8 cellular contexts compared by ENCODE assay signal in genomic region chr6:12012231-12012565, GRCh38. TPM values are rescaled to one million over a fixed set of nuclear protein-coding genes. Genes with fewer than 3 reads are reported as not detected.
A peak's percentile ranks its signal among the peaks of the same experiment; 100 is the strongest.
DNase-seq lines count a peak whose midpoint lies in the region; ATAC-seq and TF ChIP-seq lines count a peak whose summit lies in the region.

Gene HIVEP1, plus strand, starts transcription at chr6:12012312. Its CDS starts 3,317 bp downstream, at chr6:12015629.

- H3K9ac ChIP-seq in subcutaneous abdominal adipose tissue (ENCODE audit: low read length in 5 of 5): peak within 1 kb of the TSS in 4 of 5 donors; percentile 66 to 89 (median 76)

- peaks cover 23% of the 10 kb centered on the region for H3K4me1 ChIP-seq in RWPE2 (ENCODE audit: insufficient read depth, poor library complexity, severe bottlenecking)
- peaks cover 33% of the 10 kb centered on the region for H3K4me1 ChIP-seq in lower lobe of right lung
- H3K4me1 ChIP-seq in subcutaneous abdominal adipose tissue (ENCODE audit: control insufficient read depth in 5 of 5, insufficient read depth in 5 of 5, low read length in 5 of 5): peaks cover 11 to 37% (median 28%) of the 10 kb centered on the region in 5 donors

- H3K9me3 ChIP-seq in RWPE2 (ENCODE audit: severe bottlenecking): no peaks in the 10 kb centered on the region
- H3K9me3 ChIP-seq in lower lobe of right lung: no peaks in the 10 kb centered on the region
- H3K9me3 ChIP-seq in subcutaneous abdominal adipose tissue (ENCODE audit: control insufficient read depth in 5 of 5, low read length in 5 of 5): peaks cover 0 to 3% (median 0%) of the 10 kb centered on the region in 5 donors

- DNase-seq in Ammon's horn (ENCODE audit: low spot score) (peak; percentile 25), H7 (peak; percentile 73), RWPE2 (ENCODE audit: low spot score) (no peak), dorsolateral prefrontal cortex (no peak), lower lobe of right lung (peak; percentile 59), NCI-H1436 (lab: John Stamatoyannopoulos, UW) (no peak), DMS79 treated with DMSO at 0.1 percent for 48 hours (lab: John Stamatoyannopoulos, UW) (no peak)

- H3K27ac ChIP-seq in RWPE2 (ENCODE audit: poor library complexity, severe bottlenecking): peak within 1 kb of the TSS; percentile 91
- peak within 1 kb of the TSS; percentile 61 to 95 (median 87) for H3K27ac ChIP-seq in dorsolateral prefrontal cortex
- peak within 1 kb of the TSS; percentile 96 for H3K27ac ChIP-seq in lower lobe of right lung
- peak within 1 kb of the TSS; percentile 99 for H3K27ac ChIP-seq in subcutaneous abdominal adipose tissue (ENCODE audit: low read depth, low read length)

- H3K27me3 ChIP-seq in H7 (ENCODE audit: control insufficient read depth, insufficient read depth, low read length): no peaks in the 10 kb centered on the region
- no peaks in the 10 kb centered on the region for H3K27me3 ChIP-seq in RWPE2 (ENCODE audit: insufficient read depth, poor library complexity, severe bottlenecking)
- no peaks in the 10 kb centered on the region for H3K27me3 ChIP-seq in dorsolateral prefrontal cortex
- no peaks in the 10 kb centered on the region for H3K27me3 ChIP-seq in lower lobe of right lung (ENCODE audit: low read depth)
- H3K27me3 ChIP-seq in subcutaneous abdominal adipose tissue (ENCODE audit: control insufficient read depth in 5 of 5, insufficient read depth in 4 of 5, low read length in 5 of 5): no peaks in the 10 kb centered on the region

- no peak for TF ChIP-seq CTCF in RWPE2 (IDR thresholded peaks at IDR 0.05; ENCODE audit: poor library complexity, severe bottlenecking)
- TF ChIP-seq CTCF in dorsolateral prefrontal cortex (IDR thresholded peaks at IDR 0.05 in 54 of 56, conservative IDR thresholded peaks at IDR 0.05 in 2 of 56; ENCODE audit: low read depth in 1 of 56, partially characterized antibody in 56 of 56): no peak
- no peak for TF ChIP-seq CTCF in lower lobe of right lung (IDR thresholded peaks at IDR 0.05)

- H3K4me3 ChIP-seq in H7 (ENCODE audit: insufficient read depth, low read depth, low read length) (peak within 1 kb of the TSS; percentile 93), RWPE2 (ENCODE audit: severe bottlenecking) (peak within 1 kb of the TSS; percentile 57), dorsolateral prefrontal cortex (peak within 1 kb of the TSS; percentile 59 to 87 (median 75)), lower lobe of right lung (peak within 1 kb of the TSS; percentile 73), subcutaneous abdominal adipose tissue (ENCODE audit: low read depth in 1 of 5, low read length in 5 of 5) (peak within 1 kb of the TSS; percentile 75 to 96 (median 85))

- intact Hi-C loops in dorsolateral prefrontal cortex (cut with DNase I) (loop anchor here (5.0 to 10.0 kb wide), 3 partner anchors 143 to 307 kb away; no protein-coding TSS in a partner anchor), lower lobe of right lung (cut with DNase I) (no loop called here)

- H3K36me3 ChIP-seq in H7 (replicated peaks; ENCODE audit: control insufficient read depth, insufficient read depth, low read length): peaks cover 4% of the 10 kb centered on the region; the same call in 1 of the 2 replicates
- peaks cover 31% of the 10 kb centered on the region for H3K36me3 ChIP-seq in RWPE2 (ENCODE audit: low read depth)
- peaks cover 8% of the 10 kb centered on the region for H3K36me3 ChIP-seq in lower lobe of right lung
- H3K36me3 ChIP-seq in subcutaneous abdominal adipose tissue (ENCODE audit: control insufficient read depth in 5 of 5, insufficient read depth in 5 of 5, low read length in 5 of 5): peaks cover 0 to 8% (median 5%) of the 10 kb centered on the region in 5 donors

- ATAC-seq in RWPE2 (ENCODE audit: low read depth) (no peak), lower lobe of right lung (no peak)

RNA-seq across cellular contexts. Expression of gene HIVEP1, which starts in this region (rescaled TPM):
- total RNA-seq in H7 (2014; rRNA removed; shearing (Covaris generic)): 13.3 and 16.0 TPM in 2 replicates
- 10 to 100 TPM; 24.9 to 56.3 (median 41.0) TPM for total RNA-seq in dorsolateral prefrontal cortex
- total RNA-seq in lower lobe of right lung: 22.8 TPM

Comparison
In these comparisons a context has a peak if more than half of its experiments do, and no peak if none do; other contexts are left out.
1. DNase-seq: peak in Ammon's horn (single experiment), H7 (single experiment) and lower lobe of right lung (single experiment); none in RWPE2 (single experiment), dorsolateral prefrontal cortex (0 of 10), NCI-H1436 (single experiment) and DMS79 treated with DMSO at 0.1 percent for 48 hours (single experiment).
2. Peak in every context shown above with its lines, with median percentiles within 50 percentile points of each other: H3K4me3 ChIP-seq and H3K27ac ChIP-seq.